ENCODE assay signal across 23 cellular contexts in genomic region chr3:78255403-78255802, GRCh38.
DNase-seq lines count a peak whose midpoint lies in the region; ATAC-seq and TF ChIP-seq lines count a peak whose summit lies in the region.
"Had no signal": no experiment of that assay in that cellular context is flagged by ENCODE, and none has a peak within 500 bp of the region (broad histone marks: within the 10 kb centered on the region; RNA-seq: fewer than 3 reads in every experiment).

No MANE protein-coding gene starts in this region.

- no CpG with 5 or more reads among the region's 1 CpG for WGBS in mesenchymal stem cell

- no peak for TF ChIP-seq CTCF in BJ (IDR thresholded peaks at IDR 0.05; ENCODE audit: insufficient read depth, low read depth, low read length)
- TF ChIP-seq CTCF in choroid plexus epithelial cell (conservative IDR thresholded peaks at IDR 0.05; ENCODE audit: low read depth, low read length) = no peak

- H2AK5ac ChIP-seq in mesenchymal stem cell (ENCODE audit: low read length, severe bottlenecking) = no peak overlapping the region

- no peak overlapping the region for H2AFZ ChIP-seq in mesenchymal stem cell (ENCODE audit: low read depth, low read length)
- H2AFZ ChIP-seq: hepatocyte had no signal

- ATAC-seq in HG03442 (IDR thresholded peaks at IDR 0.05; ENCODE audit: unreplicated experiment) (no peak), GM19455 (IDR thresholded peaks at IDR 0.05; ENCODE audit: unreplicated experiment) (no peak), GM18517 (IDR thresholded peaks at IDR 0.05; ENCODE audit: unreplicated experiment) (no peak)
- ATAC-seq: activated CD4-positive, alpha-beta T cell treated with anti-CD3 and anti-CD28 coated beads for 36 hours; natural killer cell had no signal

- no peak overlapping the region for H3K4me3 ChIP-seq in BJ (ENCODE audit: low read depth, low read length)
- H3K4me3 ChIP-seq in choroid plexus epithelial cell (ENCODE audit: low read depth, low read length) = no peak overlapping the region
- no peak overlapping the region for H3K4me3 ChIP-seq in mesenchymal stem cell (ENCODE audit: insufficient read depth in 1 of 2, low read depth in 1 of 2, low read length in 2 of 2)
- H3K4me3 ChIP-seq: coronary artery, HAP-1, hepatocyte, prostate gland had no signal

- H2BK15ac ChIP-seq in mesenchymal stem cell (ENCODE audit: low read depth, poor library complexity, severe bottlenecking) = no peak overlapping the region

- H4K8ac ChIP-seq in mesenchymal stem cell (ENCODE audit: low read length) = no peak overlapping the region

- H4K91ac ChIP-seq in mesenchymal stem cell (ENCODE audit: low read length) = no peak overlapping the region

- H2BK12ac ChIP-seq in mesenchymal stem cell (ENCODE audit: low read length in 2 of 2) = no peak overlapping the region

- H3K4me2 ChIP-seq in mesenchymal stem cell (ENCODE audit: low read length, poor library complexity, severe bottlenecking) = no peak overlapping the region
- H3K4me2 ChIP-seq: hepatocyte had no signal

- H3K27ac ChIP-seq in mesenchymal stem cell (ENCODE audit: low read length, poor library complexity, severe bottlenecking) = no peak overlapping the region
- H3K27ac ChIP-seq: C4-2B, coronary artery, hepatocyte, prostate gland had no signal

- H3K36me3 ChIP-seq in BJ (ENCODE audit: control insufficient read depth, insufficient read depth, low read length) (no peaks in the 10 kb centered on the region), mesenchymal stem cell (ENCODE audit: control insufficient read depth in 1 of 2, insufficient read depth in 2 of 2, low read depth in 1 of 2, low read length in 2 of 2) (no peaks in the 10 kb centered on the region)
- H3K36me3 ChIP-seq: HAP-1, prostate gland had no signal

- no peak overlapping the region for H3K9ac ChIP-seq in mesenchymal stem cell (ENCODE audit: low read length)

- H2BK5ac ChIP-seq in mesenchymal stem cell (ENCODE audit: low read depth, low read length, poor library complexity, severe bottlenecking) = no peak overlapping the region

- no peak overlapping the region for H3K4ac ChIP-seq in mesenchymal stem cell (ENCODE audit: low read depth in 1 of 2, low read length in 2 of 2)

- POLR2A ChIA-PET in BJ (lab: Charles Lee) = no interaction called here

- no peak overlapping the region for H3K18ac ChIP-seq in mesenchymal stem cell (ENCODE audit: low read depth in 1 of 2, low read length in 2 of 2)

- H3K27me3 ChIP-seq in BJ (ENCODE audit: control insufficient read depth, insufficient read depth, low read length) (no peaks in the 10 kb centered on the region), mesenchymal stem cell (ENCODE audit: control insufficient read depth in 1 of 2, insufficient read depth in 1 of 2, low read length in 2 of 2) (no peaks in the 10 kb centered on the region)
- H3K27me3 ChIP-seq: hepatocyte had no signal

- H2BK120ac ChIP-seq in mesenchymal stem cell (ENCODE audit: low read depth, low read length) = no peak overlapping the region

- H3K9me3 ChIP-seq in mesenchymal stem cell (ENCODE audit: control insufficient read depth, low read length) = no peaks in the 10 kb centered on the region
- H3K9me3 ChIP-seq: HAP-1, prostate gland had no signal

- CTCF ChIA-PET in BJ (lab: Yijun Ruan, JAX) = no interaction called here

- H3K14ac ChIP-seq in mesenchymal stem cell (ENCODE audit: low read length in 2 of 2) = no peak overlapping the region

- DNase-seq in BJ (ENCODE audit: low read depth) (peak; percentile 61), NCI-H226 (peak; percentile 63), choroid plexus epithelial cell (ENCODE audit: low read depth) (peak; percentile 78), mesenchymal stem cell (peak; percentile 81)
- DNase-seq in activated CD8-positive, alpha-beta memory T cell treated with anti-CD3 and anti-CD28 coated beads, Interleukin-2, amount 50 U/mL, for 4 hours = no peak
- DNase-seq: activated CD4-positive, alpha-beta T cell treated with anti-CD3 and anti-CD28 coated beads for 36 hours; activated naive CD4-positive, alpha-beta T cell; DMS153; erythroblast; mesendoderm; MM.1S; natural killer cell; NCI-H187; NCI-H510A treated with DMSO at 0.1 percent for 48 hours; Right ventricle myocardium superior had no signal

- H3K23ac ChIP-seq in mesenchymal stem cell (ENCODE audit: low read length in 2 of 2) = no peak overlapping the region

- no peaks in the 10 kb centered on the region for H3K79me1 ChIP-seq in mesenchymal stem cell (replicated peaks; ENCODE audit: low read length, poor library complexity, severe bottlenecking)

- no peaks in the 10 kb centered on the region for H3K4me1 ChIP-seq in mesenchymal stem cell (ENCODE audit: control insufficient read depth, insufficient read depth, low read depth, low read length)
- H3K4me1 ChIP-seq: prostate gland had no signal
